1 cellular context compared by ENCODE assay signal in the genomic region with DNA sequence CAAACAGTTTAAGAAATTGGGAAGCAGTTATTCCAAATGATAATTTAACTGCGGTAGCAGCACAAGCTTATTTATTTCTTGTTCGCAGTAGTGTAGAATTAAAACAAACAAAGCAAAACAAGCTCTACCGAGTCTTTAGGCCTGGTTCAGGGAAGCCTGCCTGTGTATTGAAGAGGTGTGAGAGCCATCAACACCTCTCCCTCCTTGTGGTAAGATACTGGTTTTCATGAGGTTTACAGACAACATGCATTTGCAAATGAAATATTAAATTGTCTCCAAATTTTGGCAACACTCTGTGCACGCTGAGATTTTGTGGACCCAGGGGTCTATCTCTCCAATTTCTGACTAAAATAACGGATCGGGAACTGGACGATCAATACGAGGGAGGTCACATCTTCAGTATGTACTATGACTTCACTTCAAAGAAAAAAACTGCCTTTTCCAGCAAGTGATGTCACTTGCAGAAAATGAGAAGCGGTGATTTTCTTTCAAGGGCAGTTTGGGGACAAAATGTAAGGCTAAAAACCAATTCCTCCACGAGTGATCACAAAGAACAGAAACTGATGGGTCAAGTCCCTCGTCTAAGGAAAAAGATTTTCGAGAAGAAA.
A peak's percentile ranks its signal among the peaks of the same experiment; 100 is the strongest.
TF ChIP-seq lines count a peak whose summit lies in the region.

No MANE protein-coding gene starts in this region.

TF ChIP-seq in HepG2, 621 proteins besides CTCF, POLR2A, EP300 and RAD21:
- TF ChIP-seq, protein P1, sequence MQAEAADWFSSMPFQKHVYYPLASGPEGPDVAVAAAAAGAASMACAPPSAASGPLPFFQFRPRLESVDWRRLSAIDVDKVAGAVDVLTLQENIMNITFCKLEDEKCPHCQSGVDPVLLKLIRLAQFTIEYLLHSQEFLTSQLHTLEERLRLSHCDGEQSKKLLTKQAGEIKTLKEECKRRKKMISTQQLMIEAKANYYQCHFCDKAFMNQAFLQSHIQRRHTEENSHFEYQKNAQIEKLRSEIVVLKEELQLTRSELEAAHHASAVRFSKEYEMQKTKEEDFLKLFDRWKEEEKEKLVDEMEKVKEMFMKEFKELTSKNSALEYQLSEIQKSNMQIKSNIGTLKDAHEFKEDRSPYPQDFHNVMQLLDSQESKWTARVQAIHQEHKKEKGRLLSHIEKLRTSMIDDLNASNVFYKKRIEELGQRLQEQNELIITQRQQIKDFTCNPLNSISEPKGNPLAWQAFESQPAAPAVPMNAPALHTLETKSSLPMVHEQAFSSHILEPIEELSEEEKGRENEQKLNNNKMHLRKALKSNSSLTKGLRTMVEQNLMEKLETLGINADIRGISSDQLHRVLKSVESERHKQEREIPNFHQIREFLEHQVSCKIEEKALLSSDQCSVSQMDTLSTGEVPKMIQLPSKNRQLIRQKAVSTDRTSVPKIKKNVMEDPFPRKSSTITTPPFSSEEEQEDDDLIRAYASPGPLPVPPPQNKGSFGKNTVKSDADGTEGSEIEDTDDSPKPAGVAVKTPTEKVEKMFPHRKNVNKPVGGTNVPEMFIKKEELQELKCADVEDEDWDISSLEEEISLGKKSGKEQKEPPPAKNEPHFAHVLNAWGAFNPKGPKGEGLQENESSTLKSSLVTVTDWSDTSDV (CRISPR knock-in tag; IDR thresholded peaks at IDR 0.05) = no peak
- TF ChIP-seq ZNF776 (CRISPR knock-in tag; IDR thresholded peaks at IDR 0.05) (no peak), ATF7 (IDR thresholded peaks at IDR 0.05) (peak; percentile 39; the same call in 1 of the 2 replicates), ATF7 (CRISPR knock-in tag; IDR thresholded peaks at IDR 0.05) (no peak), ZBTB21 (CRISPR knock-in tag; IDR thresholded peaks at IDR 0.05) (peak; percentile 80), GATAD2A (CRISPR knock-in tag; IDR thresholded peaks at IDR 0.05) (no peak), RBFOX2 (IDR thresholded peaks at IDR 0.05; ENCODE audit: low read depth, low read length) (no peak), ZNF296 (CRISPR knock-in tag; conservative IDR thresholded peaks at IDR 0.05) (no peak)
- TF ChIP-seq, protein P2, sequence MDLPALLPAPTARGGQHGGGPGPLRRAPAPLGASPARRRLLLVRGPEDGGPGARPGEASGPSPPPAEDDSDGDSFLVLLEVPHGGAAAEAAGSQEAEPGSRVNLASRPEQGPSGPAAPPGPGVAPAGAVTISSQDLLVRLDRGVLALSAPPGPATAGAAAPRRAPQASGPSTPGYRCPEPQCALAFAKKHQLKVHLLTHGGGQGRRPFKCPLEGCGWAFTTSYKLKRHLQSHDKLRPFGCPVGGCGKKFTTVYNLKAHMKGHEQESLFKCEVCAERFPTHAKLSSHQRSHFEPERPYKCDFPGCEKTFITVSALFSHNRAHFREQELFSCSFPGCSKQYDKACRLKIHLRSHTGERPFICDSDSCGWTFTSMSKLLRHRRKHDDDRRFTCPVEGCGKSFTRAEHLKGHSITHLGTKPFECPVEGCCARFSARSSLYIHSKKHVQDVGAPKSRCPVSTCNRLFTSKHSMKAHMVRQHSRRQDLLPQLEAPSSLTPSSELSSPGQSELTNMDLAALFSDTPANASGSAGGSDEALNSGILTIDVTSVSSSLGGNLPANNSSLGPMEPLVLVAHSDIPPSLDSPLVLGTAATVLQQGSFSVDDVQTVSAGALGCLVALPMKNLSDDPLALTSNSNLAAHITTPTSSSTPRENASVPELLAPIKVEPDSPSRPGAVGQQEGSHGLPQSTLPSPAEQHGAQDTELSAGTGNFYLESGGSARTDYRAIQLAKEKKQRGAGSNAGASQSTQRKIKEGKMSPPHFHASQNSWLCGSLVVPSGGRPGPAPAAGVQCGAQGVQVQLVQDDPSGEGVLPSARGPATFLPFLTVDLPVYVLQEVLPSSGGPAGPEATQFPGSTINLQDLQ (CRISPR knock-in tag; IDR thresholded peaks at IDR 0.05) = no peak
